Comparison of ENCODE assay signal across 15 cellular contexts in the genomic region with DNA sequence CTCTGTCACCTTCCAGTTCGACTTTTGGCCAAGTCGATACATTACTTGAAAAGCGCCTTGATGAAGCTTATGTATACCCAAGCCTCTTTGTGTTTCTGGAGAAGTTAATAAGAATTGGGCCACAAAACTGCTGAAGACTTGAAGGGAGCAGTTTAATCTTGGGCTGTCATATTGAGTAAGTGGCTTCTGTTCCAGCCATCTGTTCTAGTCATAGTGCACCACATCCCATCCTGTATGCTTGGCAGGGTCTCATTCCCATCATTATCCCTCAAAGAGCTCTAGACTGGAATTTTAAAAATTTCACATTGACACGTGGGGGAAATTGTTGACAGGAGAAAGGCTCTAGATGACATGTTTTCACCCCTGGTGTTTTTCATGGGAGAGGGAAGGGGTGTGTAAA.
DNase-seq lines count a peak whose midpoint lies in the region; ATAC-seq lines count a peak whose summit lies in the region.
"Had no signal": no experiment of that assay in that cellular context is flagged by ENCODE, and none has a peak within 500 bp of the region (broad histone marks: within the 10 kb centered on the region; RNA-seq: fewer than 3 reads in every experiment).

No MANE protein-coding gene starts in this region.

- no peak for ATAC-seq in GM18502 (IDR thresholded peaks at IDR 0.05; ENCODE audit: poor library complexity, unreplicated experiment)

- DNase-seq in DMS 273 (lab: John Stamatoyannopoulos, UW; ENCODE audit: unreplicated experiment): peak; percentile 10
- DNase-seq in NCI-H1694 (lab: John Stamatoyannopoulos, UW): peak; percentile 15
- peak; percentile 33 for DNase-seq in NCI-H524 treated with DMSO at 0.1 percent for 48 hours (lab: John Stamatoyannopoulos, UW)
- peak; percentile 37 for DNase-seq in cerebellum (ENCODE audit: low spot score)
- DNase-seq in NOMO-1 treated with DMSO at 0.1 percent for 48 hours (lab: John Stamatoyannopoulos, UW; ENCODE audit: unreplicated experiment): no peak
- no peak for DNase-seq in DMS79 (lab: John Stamatoyannopoulos, UW)
- no peak for DNase-seq in activated CD4-positive, alpha-beta T cell treated with anti-CD3 and anti-CD28 coated beads, Interleukin-2, amount 50 U/mL, for 1 hour
- DNase-seq: ACHN; CD4-positive, CD25-positive, alpha-beta regulatory T cell; DMS79 treated with DMSO at 0.1 percent for 48 hours; EL; GDM1; GOT3; H9 had no signal

Comparison
In these comparisons a context has a peak if more than half of its experiments do, and no peak if none do; other contexts are left out.
1. DNase-seq: peak in DMS 273 (single experiment), NCI-H1694 (single experiment), NCI-H524 treated with DMSO at 0.1 percent for 48 hours (single experiment) and cerebellum (single experiment); none in NOMO-1 treated with DMSO at 0.1 percent for 48 hours (single experiment), DMS79 (single experiment) and activated CD4-positive, alpha-beta T cell treated with anti-CD3 and anti-CD28 coated beads, Interleukin-2, amount 50 U/mL, for 1 hour (single experiment).